ENCODE assay signal across 19 cellular contexts in the genomic region with DNA sequence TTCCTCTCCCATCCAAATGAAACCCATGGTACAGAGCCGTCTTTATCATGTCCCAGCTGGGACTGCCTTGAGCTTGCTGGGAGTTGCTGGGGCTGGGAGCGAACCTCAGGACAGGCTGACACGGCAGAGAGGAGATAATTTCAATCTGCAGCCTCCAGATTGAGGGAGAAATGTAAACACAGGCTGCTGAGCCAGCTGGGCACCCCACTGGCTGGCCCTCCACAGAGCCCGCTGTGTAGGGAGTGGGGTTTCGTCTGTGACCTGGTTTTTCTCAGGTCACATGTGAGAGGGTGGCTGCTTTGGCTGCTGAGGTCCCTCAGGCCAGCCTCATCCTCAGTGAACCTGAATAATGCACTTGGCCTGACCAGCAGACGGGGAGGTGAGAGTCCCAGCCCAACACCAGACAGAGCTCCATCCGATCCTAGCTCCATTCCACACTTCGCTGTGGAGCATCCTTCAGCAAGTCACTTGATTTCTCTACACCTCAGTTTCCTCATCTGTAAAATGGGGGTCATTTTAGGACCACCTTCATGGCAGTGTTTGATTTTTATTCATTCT.
"Had no signal": no experiment of that assay in that cellular context is flagged by ENCODE, and none has a peak within 500 bp of the region (broad histone marks: within the 10 kb centered on the region; RNA-seq: fewer than 3 reads in every experiment).

No MANE protein-coding gene starts in this region.

- H3K36me3 Mint-ChIP-seq: activated naive CD4-positive, alpha-beta T cell treated with anti-CD3 and anti-CD28 coated beads, Interleukin-2, amount 10 ng/mL, durations not matched to agents 7 days and 5 days; activated naive CD8-positive, alpha-beta T cell treated with anti-CD3 and anti-CD28 coated beads for 36 hours had no signal

- ATAC-seq: activated CD8-positive, alpha-beta T cell treated with anti-CD3 and anti-CD28 coated beads for 36 hours; activated T-cell treated with anti-CD3 and anti-CD28 coated beads, Interleukin-2, amount 50 U/mL, for 72 hours had no signal

- H3K36me3 ChIP-seq: MG63 had no signal

- H3K4me1 Mint-ChIP-seq: activated naive CD4-positive, alpha-beta T cell treated with anti-CD3 and anti-CD28 coated beads, Interleukin-2, amount 10 ng/mL, durations not matched to agents 7 days and 5 days; activated naive CD8-positive, alpha-beta T cell treated with anti-CD3 and anti-CD28 coated beads for 36 hours had no signal

- H3K4me3 ChIP-seq: MG63 had no signal

- DNase-seq: activated CD4-positive, alpha-beta T cell treated with anti-CD3 and anti-CD28 coated beads for 4 hours; activated CD8-positive, alpha-beta memory T cell treated with anti-CD3 and anti-CD28 coated beads, Interleukin-2, amount 50 U/mL, for 4 hours; activated CD8-positive, alpha-beta T cell treated with anti-CD3 and anti-CD28 coated beads for 36 hours; activated gamma-delta T cell treated with Interleukin-2 at 50 U/mL for 16 hours; activated naive CD4-positive, alpha-beta T cell treated with anti-CD3 and anti-CD28 coated beads, Interleukin-2, amount 10 ng/mL, durations not matched to agents 7 days and 5 days; activated naive CD8-positive, alpha-beta T cell treated with anti-CD3 and anti-CD28 coated beads for 36 hours; activated T-cell treated with anti-CD3 and anti-CD28 coated beads, Interleukin-2, amount 50 U/mL, for 72 hours; anterior cingulate cortex; cerebellar nuclear complex; MG63; MV-4-11; NCI-H1105; NCI-H1436; NCI-H187 treated with DMSO at 0.1 percent for 48 hours; NCI-H2081 treated with DMSO at 0.1 percent for 48 hours; NCI-H226; SIG-M5; T-helper 2 cell had no signal

- H3K27ac Mint-ChIP-seq: activated CD8-positive, alpha-beta T cell treated with anti-CD3 and anti-CD28 coated beads for 36 hours; activated naive CD4-positive, alpha-beta T cell treated with anti-CD3 and anti-CD28 coated beads, Interleukin-2, amount 10 ng/mL, durations not matched to agents 7 days and 5 days; activated naive CD8-positive, alpha-beta T cell treated with anti-CD3 and anti-CD28 coated beads for 36 hours; activated T-cell treated with anti-CD3 and anti-CD28 coated beads, Interleukin-2, amount 50 U/mL, for 72 hours; activated T-helper 2 cell treated with anti-CD3 and anti-CD28 coated beads, Interferon-gamma antibody, Interleukin-2, Interleukin-4, amounts not matched to agents 10 μg/mL and 5 μg/mL and 100 μg/mL, durations not matched to agents 14 hours and 24 hours and 36 hours had no signal

- H3K27me3 Mint-ChIP-seq: activated naive CD8-positive, alpha-beta T cell treated with anti-CD3 and anti-CD28 coated beads for 36 hours had no signal

- H3K4me3 Mint-ChIP-seq: activated CD8-positive, alpha-beta T cell treated with anti-CD3 and anti-CD28 coated beads for 36 hours; activated naive CD4-positive, alpha-beta T cell treated with anti-CD3 and anti-CD28 coated beads, Interleukin-2, amount 10 ng/mL, durations not matched to agents 7 days and 5 days; activated naive CD8-positive, alpha-beta T cell treated with anti-CD3 and anti-CD28 coated beads for 36 hours; activated T-cell treated with anti-CD3 and anti-CD28 coated beads, Interleukin-2, amount 50 U/mL, for 72 hours had no signal

- H3K27me3 ChIP-seq: MG63 had no signal

- H3K9me3 Mint-ChIP-seq: activated CD8-positive, alpha-beta T cell treated with anti-CD3 and anti-CD28 coated beads for 36 hours; activated naive CD4-positive, alpha-beta T cell treated with anti-CD3 and anti-CD28 coated beads, Interleukin-2, amount 10 ng/mL, durations not matched to agents 7 days and 5 days; activated naive CD8-positive, alpha-beta T cell treated with anti-CD3 and anti-CD28 coated beads for 36 hours; activated T-cell treated with anti-CD3 and anti-CD28 coated beads, Interleukin-2, amount 50 U/mL, for 72 hours; activated T-helper 2 cell treated with anti-CD3 and anti-CD28 coated beads, Interferon-gamma antibody, Interleukin-2, Interleukin-4, amounts not matched to agents 10 μg/mL and 5 μg/mL and 100 μg/mL, durations not matched to agents 14 hours and 24 hours and 36 hours had no signal

- H3K9me3 ChIP-seq: MG63 had no signal
